Comparison of ENCODE assay signal across 7 cellular contexts in the genomic region with DNA sequence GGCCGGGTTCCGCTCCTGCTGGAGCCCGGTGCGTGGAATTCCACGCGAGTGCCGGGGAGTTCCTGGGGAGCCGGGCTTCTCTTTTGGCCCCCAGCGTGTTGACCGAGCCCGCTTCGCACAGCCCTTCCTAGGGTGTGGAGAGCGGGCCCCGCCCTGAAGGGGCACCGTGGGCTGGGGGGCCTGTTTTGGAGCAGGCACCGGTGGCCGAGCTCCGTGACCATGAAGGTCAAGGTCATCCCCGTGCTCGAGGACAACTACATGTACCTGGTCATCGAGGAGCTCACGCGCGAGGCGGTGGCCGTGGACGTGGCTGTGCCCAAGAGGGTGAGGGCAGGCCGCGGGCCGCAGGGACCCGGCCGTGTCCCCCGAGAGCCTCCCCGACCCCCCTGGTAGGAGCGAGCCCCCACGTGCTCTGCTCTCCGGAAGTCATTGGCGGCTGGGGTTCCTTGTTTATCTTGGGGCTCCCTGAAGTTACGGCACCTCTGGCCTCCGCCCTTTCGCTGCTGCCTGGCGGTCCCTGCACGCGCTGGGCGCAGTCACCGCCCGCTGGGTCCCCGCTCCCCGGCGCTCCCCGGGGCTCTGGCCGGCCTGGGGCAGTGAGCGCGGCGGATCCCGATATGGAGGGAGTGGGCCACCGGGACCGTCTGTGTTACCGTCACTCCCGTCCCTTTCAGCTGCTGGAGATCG. TPM values are rescaled to one million over a fixed set of nuclear protein-coding genes. Genes with fewer than 3 reads are reported as not detected.
DNase-seq lines count a peak whose midpoint lies in the region; ATAC-seq and TF ChIP-seq lines count a peak whose summit lies in the region.

No MANE protein-coding gene starts in this region.

- 3% methylated on average over 47 to 58 of the region's 61 CpGs for WGBS in mesodermal cell (ENCODE audit: insufficient coverage in 2 of 2), 2 experiments

- peaks cover 13% of the 10 kb centered on the region; the same call in 1 of the 2 replicates for H3F3A ChIP-seq in MM.1S (ENCODE audit: insufficient read depth, low read length)

- H3K4me3 ChIP-seq in MM.1S (ENCODE audit: low read length) (peak overlapping the region; percentile 96), breast epithelium (peak overlapping the region; percentile 40 to 77 (median 61)), mesodermal cell (ENCODE audit: extremely low read depth, insufficient read depth, low read length, poor library complexity, severe bottlenecking) (peak overlapping the region; percentile 58)

- ATAC-seq in GM18867 (IDR thresholded peaks at IDR 0.05; ENCODE audit: unreplicated experiment), result peak; percentile 10
- no peak for ATAC-seq in HG02623 (IDR thresholded peaks at IDR 0.05; ENCODE audit: unreplicated experiment)
- ATAC-seq in HG03025 (IDR thresholded peaks at IDR 0.05; ENCODE audit: low FRiP score, unreplicated experiment), result no peak
- no peak for ATAC-seq in HG02973 (IDR thresholded peaks at IDR 0.05; ENCODE audit: unreplicated experiment)

- H3K4me2 ChIP-seq in MM.1S (ENCODE audit: low read depth, low read length), result peak overlapping the region; percentile 100

- H3K36me3 ChIP-seq in MM.1S (replicated peaks; ENCODE audit: insufficient read depth, low read length), result no peaks in the 10 kb centered on the region
- no peaks in the 10 kb centered on the region for H3K36me3 ChIP-seq in breast epithelium
- peaks cover 15% of the 10 kb centered on the region for H3K36me3 ChIP-seq in mesodermal cell (ENCODE audit: control insufficient read depth, insufficient read depth, low read length)

- H3K27me3 ChIP-seq in MM.1S (replicated peaks; ENCODE audit: insufficient read depth, low read length), result no peaks in the 10 kb centered on the region
- no peaks in the 10 kb centered on the region for H3K27me3 ChIP-seq in breast epithelium

- H3K9me2 ChIP-seq in MM.1S (replicated peaks; ENCODE audit: insufficient read depth, low read length), result no peaks in the 10 kb centered on the region

- H4K20me1 ChIP-seq in MM.1S (ENCODE audit: insufficient read depth, low read length), result no peaks in the 10 kb centered on the region

- peak overlapping the region; percentile 80 for H2AFZ ChIP-seq in MM.1S (ENCODE audit: low read length)

- H3K79me2 ChIP-seq in MM.1S (ENCODE audit: low read length), result no peaks in the 10 kb centered on the region

- no peak for TF ChIP-seq CTCF in MM.1S (IDR thresholded peaks at IDR 0.05; ENCODE audit: low read length)
- TF ChIP-seq CTCF in breast epithelium (IDR thresholded peaks at IDR 0.05), result no peak

- H3K27ac ChIP-seq in MM.1S (ENCODE audit: low read length) (peak overlapping the region; percentile 43; the same call in 1 of the 2 replicates), breast epithelium (peak overlapping the region in 1 of 2 donors; percentile 40), mesodermal cell (ENCODE audit: low read depth, low read length, severe bottlenecking) (no peak overlapping the region)

- intact Hi-C loops in breast epithelium (cut with DNase I; ENCODE audit: low total_unique reads), result no loop called here

- no peak for TF ChIP-seq POLR2A in breast epithelium (IDR thresholded peaks at IDR 0.05)

- no peaks in the 10 kb centered on the region for H3K9me3 ChIP-seq in MM.1S (replicated peaks; ENCODE audit: insufficient read depth, low read length)
- no peaks in the 10 kb centered on the region for H3K9me3 ChIP-seq in breast epithelium
- no peaks in the 10 kb centered on the region for H3K9me3 ChIP-seq in mesodermal cell (ENCODE audit: control insufficient read depth, low read length)

- peak overlapping the region; percentile 85 for H3K9ac ChIP-seq in MM.1S (ENCODE audit: low read length)

- H3K4me1 ChIP-seq in MM.1S (ENCODE audit: low read length) (no peaks in the 10 kb centered on the region; the same call in 1 of the 2 replicates), breast epithelium (peaks cover 0 to 16% of the 10 kb centered on the region in 2 donors), mesodermal cell (ENCODE audit: control insufficient read depth, insufficient read depth, low read length, poor library complexity, severe bottlenecking) (peaks cover 4% of the 10 kb centered on the region)

- DNase-seq in MM.1S, result peak; percentile 47
- DNase-seq in breast epithelium (ENCODE audit: low spot score in 2 of 2), result no peak

RNA-seq across cellular contexts. Expression of gene HAGHL, which starts 0.5 kb away (rescaled TPM):
- total RNA-seq in breast epithelium, result 1 to 10 TPM; 4.3 to 7.5 (median 5.1) TPM
- 10.1 TPM for polyA plus RNA-seq in mesodermal cell (2013, experiment 1 of 2)
- polyA plus RNA-seq in mesodermal cell (2013, experiment 2 of 2), result 6.9 TPM

RNA-seq across cellular contexts. Expression of gene CCDC78, which starts 1.2 kb away (rescaled TPM):
- total RNA-seq in breast epithelium, result 1 to 10 TPM in 2 of 3 donors, under 1 TPM in 1; 0.48 to 2.9 (median 2.6) TPM
- 3.4 TPM for polyA plus RNA-seq in mesodermal cell (2013, experiment 1 of 2)
- polyA plus RNA-seq in mesodermal cell (2013, experiment 2 of 2), result 2.9 TPM

RNA-seq across cellular contexts. Expression of gene ANTKMT, which starts 6.5 kb away (rescaled TPM):
- 10 to 100 TPM; 29.9 to 35.7 (median 30.4) TPM for total RNA-seq in breast epithelium
- 18.1 TPM for polyA plus RNA-seq in mesodermal cell (2013, experiment 1 of 2)
- 13.7 TPM for polyA plus RNA-seq in mesodermal cell (2013, experiment 2 of 2)

RNA-seq across cellular contexts. Expression of gene METRN, which starts 12.5 kb away (rescaled TPM):
- total RNA-seq in breast epithelium, result 10 to 100 TPM; 23.6 to 30.2 (median 24.3) TPM
- 88.1 TPM for polyA plus RNA-seq in mesodermal cell (2013, experiment 1 of 2)
- polyA plus RNA-seq in mesodermal cell (2013, experiment 2 of 2), result 60.5 TPM

RNA-seq across cellular contexts. Expression of gene CIAO3, which starts 13.4 kb away (rescaled TPM):
- 10 to 100 TPM; 23.0 to 43.2 (median 41.6) TPM for total RNA-seq in breast epithelium
- polyA plus RNA-seq in mesodermal cell (2013, experiment 1 of 2), result 38.7 TPM
- polyA plus RNA-seq in mesodermal cell (2013, experiment 2 of 2), result 27.2 TPM
